In the genomic region with DNA sequence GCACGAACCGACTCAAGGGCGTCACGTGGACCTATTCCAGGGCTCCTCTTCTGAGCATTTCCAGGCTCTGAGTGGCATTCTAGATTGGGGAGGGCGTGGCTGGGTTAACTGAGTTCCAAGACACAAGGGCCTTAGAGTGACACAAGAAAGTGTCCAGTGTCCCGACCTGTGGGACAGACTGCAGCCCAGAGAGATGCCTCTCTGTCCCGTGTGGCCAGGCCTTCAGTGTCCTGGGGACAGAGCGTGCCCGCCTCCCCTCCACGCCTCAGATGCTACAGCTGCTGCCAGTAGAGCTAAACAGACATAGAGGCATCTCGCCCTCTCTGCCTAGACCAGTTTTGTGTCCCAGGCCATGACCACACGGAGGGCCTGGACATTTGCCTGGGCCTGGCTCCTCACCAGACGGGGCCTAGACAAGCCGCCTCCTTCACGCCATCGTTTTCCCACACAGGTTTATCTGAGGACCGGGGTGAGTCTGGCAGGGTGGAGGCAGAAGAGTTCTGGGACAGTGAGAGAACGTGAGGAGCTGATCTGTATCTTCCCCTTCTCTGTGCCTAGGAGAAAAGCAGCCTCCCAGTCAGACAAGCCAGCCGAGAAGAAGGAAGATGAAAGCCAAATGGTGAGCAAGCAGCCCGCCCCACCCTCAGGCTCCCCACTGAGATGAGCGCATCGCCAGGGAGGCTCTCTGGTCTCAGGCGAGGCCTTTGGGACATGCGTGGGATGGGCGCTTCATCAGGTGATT, we compare ENCODE assay signal across 10 cellular contexts.
DNase-seq lines count a peak whose midpoint lies in the region; ATAC-seq and TF ChIP-seq lines count a peak whose summit lies in the region.
"Had no signal": no experiment of that assay in that cellular context is flagged by ENCODE, and none has a peak within 500 bp of the region (broad histone marks: within the 10 kb centered on the region; RNA-seq: fewer than 3 reads in every experiment).

No MANE protein-coding gene starts in this region.

- ATAC-seq in GM21717 (IDR thresholded peaks at IDR 0.05; ENCODE audit: unreplicated experiment) (no peak), HG03457 (IDR thresholded peaks at IDR 0.05; ENCODE audit: unreplicated experiment) (no peak)

- DNase-seq in AG10803 (ENCODE audit: low read depth), result peak; percentile 70
- peak; percentile 15 for DNase-seq in HFF-Myc (ENCODE audit: extremely low read depth, low read depth)
- DNase-seq in nephron progenitor cell, result no peak
- DNase-seq in NCI-H2081 (lab: John Stamatoyannopoulos, UW), result no peak
- DNase-seq in NCI-H82 treated with DMSO at 0.1 percent for 48 hours (lab: John Stamatoyannopoulos, UW; ENCODE audit: unreplicated experiment), result no peak
- DNase-seq: activated CD4-positive, alpha-beta T cell treated with anti-CD3 and anti-CD28 coated beads, Interleukin-2, amount 50 U/mL, for 48 hours; stimulated activated CD4-positive, alpha-beta T cell treated with anti-CD3 and anti-CD28 coated beads, Interleukin-2, amount 100 ng/mL, for 48 hours had no signal

- H3K4me3 ChIP-seq in AG10803 (ENCODE audit: low read length), result no peak overlapping the region
- no peak overlapping the region for H3K4me3 ChIP-seq in HFF-Myc (replicated peaks; ENCODE audit: low read depth, low read length)

- peaks cover 32% of the 10 kb centered on the region for H3K36me3 Mint-ChIP-seq in nephron progenitor cell (ENCODE audit: low read depth)

- TF ChIP-seq CTCF in AG10803 (conservative IDR thresholded peaks at IDR 0.05; ENCODE audit: low read length) (no peak), HFF-Myc (IDR thresholded peaks at IDR 0.05; ENCODE audit: low read depth, low read length, missing control alignments) (no peak), nephron progenitor cell (IDR thresholded peaks at IDR 0.05) (no peak)

- H3K4me1 Mint-ChIP-seq in nephron progenitor cell, result peaks cover 15% of the 10 kb centered on the region

- peaks cover 4% of the 10 kb centered on the region for H3K27me3 Mint-ChIP-seq in nephron progenitor cell (ENCODE audit: low read depth, poor library complexity)

- no peak overlapping the region for H3K4me3 Mint-ChIP-seq in nephron progenitor cell

- H3K27ac ChIP-seq in cingulate gyrus (ENCODE audit: low read depth, low read length), result peak overlapping the region; percentile 54

- H3K9me3 Mint-ChIP-seq in nephron progenitor cell, result no peaks in the 10 kb centered on the region

- H3K27ac Mint-ChIP-seq in nephron progenitor cell, result peak overlapping the region; percentile 22

Comparison
In these comparisons a context has a peak if more than half of its experiments do, and no peak if none do; other contexts are left out.
1. DNase-seq: peak in AG10803 (single experiment) and HFF-Myc (single experiment); none in nephron progenitor cell (single experiment), NCI-H2081 (0 of 2) and NCI-H82 treated with DMSO at 0.1 percent for 48 hours (single experiment).